ENCODE assay signal across 8 cellular contexts in genomic region chr7:16564909-16565426, GRCh38. TPM values are rescaled to one million over a fixed set of nuclear protein-coding genes. Genes with fewer than 3 reads are reported as not detected.
DNase-seq lines count a peak whose midpoint lies in the region; ATAC-seq and TF ChIP-seq lines count a peak whose summit lies in the region.

No MANE protein-coding gene starts in this region.

- peak; percentile 69 for TF ChIP-seq CTCF in epithelial cell of esophagus (IDR thresholded peaks at IDR 0.05; ENCODE audit: insufficient read depth, low read depth, low read length, missing control alignments)

- no peaks in the 10 kb centered on the region for H3K36me3 ChIP-seq in naive thymus-derived CD4-positive, alpha-beta T cell (ENCODE audit: control insufficient read depth in 2 of 3, insufficient read depth in 3 of 3, low read length in 3 of 3)

- ATAC-seq in naive thymus-derived CD4-positive, alpha-beta T cell, result peak; percentile 73
- no peak for ATAC-seq in GM21423 (IDR thresholded peaks at IDR 0.05; ENCODE audit: unreplicated experiment)

- H3K27ac Mint-ChIP-seq in activated naive CD4-positive, alpha-beta T cell treated with anti-CD3 and anti-CD28 coated beads for 36 hours, result peak overlapping the region; percentile 68
- peak overlapping the region in 3 of 9 donors; percentile 17 to 93 (median 41) for H3K27ac Mint-ChIP-seq in naive thymus-derived CD4-positive, alpha-beta T cell

- peak; percentile 33 for DNase-seq in activated naive CD4-positive, alpha-beta T cell treated with anti-CD3 and anti-CD28 coated beads for 36 hours
- no peak for DNase-seq in activated naive CD4-positive, alpha-beta T cell treated with anti-CD3 and anti-CD28 coated beads, Interleukin-2, amount 50 U/mL, for 16 hours
- DNase-seq in HCEC 1CT (peak; percentile 63), MV-4-11 (lab: John Stamatoyannopoulos, UW) (peak; percentile 11), SK-MEL-5 (ENCODE audit: low read depth, low spot score) (peak; percentile 77), epithelial cell of esophagus (ENCODE audit: low read depth) (peak; percentile 59)
- peak in 6 of 9 donors; percentile 24 to 59 (median 52) for DNase-seq in naive thymus-derived CD4-positive, alpha-beta T cell

- H3K9me3 Mint-ChIP-seq in activated naive CD4-positive, alpha-beta T cell treated with anti-CD3 and anti-CD28 coated beads for 36 hours, result no peaks in the 10 kb centered on the region
- no peaks in the 10 kb centered on the region for H3K9me3 Mint-ChIP-seq in naive thymus-derived CD4-positive, alpha-beta T cell

- H3K27ac ChIP-seq in naive thymus-derived CD4-positive, alpha-beta T cell (ENCODE audit: low read depth, low read length), result no peak overlapping the region

- H3K4me1 Mint-ChIP-seq in activated naive CD4-positive, alpha-beta T cell treated with anti-CD3 and anti-CD28 coated beads for 36 hours (ENCODE audit: low read depth), result peaks cover 18% of the 10 kb centered on the region
- peaks cover 4 to 31% (median 23%) of the 10 kb centered on the region in 7 donors for H3K4me1 Mint-ChIP-seq in naive thymus-derived CD4-positive, alpha-beta T cell

- H3K36me3 Mint-ChIP-seq in activated naive CD4-positive, alpha-beta T cell treated with anti-CD3 and anti-CD28 coated beads for 36 hours (ENCODE audit: low read depth), result no peaks in the 10 kb centered on the region
- H3K36me3 Mint-ChIP-seq in naive thymus-derived CD4-positive, alpha-beta T cell, result no peaks in the 10 kb centered on the region

- in situ Hi-C loops in SK-MEL-5 (cut with HindIII; ENCODE audit: low pct_unique_long_range_greater_than_20kb, low sequenced_read_pairs), result loop anchor here (25.0 kb wide), 1 partner anchor 128 kb away; no protein-coding TSS in a partner anchor

- H3K27me3 ChIP-seq in naive thymus-derived CD4-positive, alpha-beta T cell (ENCODE audit: control insufficient read depth in 2 of 2, insufficient read depth in 2 of 2, low read length in 2 of 2), result no peaks in the 10 kb centered on the region

- no peak overlapping the region for H3K4me3 ChIP-seq in epithelial cell of esophagus (ENCODE audit: low read length)
- no peak overlapping the region for H3K4me3 ChIP-seq in naive thymus-derived CD4-positive, alpha-beta T cell (ENCODE audit: low read length)

- H3K27me3 Mint-ChIP-seq in activated naive CD4-positive, alpha-beta T cell treated with anti-CD3 and anti-CD28 coated beads for 36 hours (ENCODE audit: low read depth), result no peaks in the 10 kb centered on the region
- H3K27me3 Mint-ChIP-seq in naive thymus-derived CD4-positive, alpha-beta T cell, result peaks cover 0 to 7% (median 4%) of the 10 kb centered on the region in 5 donors

- H3K9me3 ChIP-seq in naive thymus-derived CD4-positive, alpha-beta T cell (ENCODE audit: control insufficient read depth in 2 of 3, low read length in 3 of 3), result no peaks in the 10 kb centered on the region

- no peak overlapping the region for H3K4me3 Mint-ChIP-seq in activated naive CD4-positive, alpha-beta T cell treated with anti-CD3 and anti-CD28 coated beads for 36 hours
- H3K4me3 Mint-ChIP-seq in naive thymus-derived CD4-positive, alpha-beta T cell, result peak overlapping the region in 8 of 10 donors; percentile 8 to 95 (median 48)

- H3K4me1 ChIP-seq in naive thymus-derived CD4-positive, alpha-beta T cell (ENCODE audit: control insufficient read depth in 2 of 2, insufficient read depth in 2 of 2, low read length in 2 of 2), result peaks cover 0 to 5% of the 10 kb centered on the region in 2 donors

- intact Hi-C loops in activated naive CD4-positive, alpha-beta T cell treated with anti-CD3 and anti-CD28 coated beads for 36 hours (cut with micrococcal nuclease), result loop anchor here (1.0 to 10.0 kb wide), 5 partner anchors 133 to 1260 kb away; no protein-coding TSS in a partner anchor
- intact Hi-C loops in naive thymus-derived CD4-positive, alpha-beta T cell (cut with micrococcal nuclease), result loop anchor here (1.0 kb wide), 2 partner anchors 133 to 487 kb away; no protein-coding TSS in a partner anchor

- CTCF ChIA-PET in activated naive CD4-positive, alpha-beta T cell treated with anti-CD3 and anti-CD28 coated beads for 36 hours (lab: Charles Lee), result interaction anchor here (0.6 to 4.2 kb wide), 32 partner anchors 11 to 619 kb away, joined by 3 to 87 read pairs (median 4); partner anchors contain the start of gene CRPPA
- CTCF ChIA-PET in naive thymus-derived CD4-positive, alpha-beta T cell (lab: Charles Lee), result interaction anchor here (0.6 to 2.3 kb wide), 18 partner anchors 11 to 884 kb away, joined by 3 to 28 read pairs (median 3); partner anchors contain the start of gene CRPPA

- POLR2A ChIA-PET in naive thymus-derived CD4-positive, alpha-beta T cell (lab: Charles Lee), result no interaction called here

RNA-seq across cellular contexts. Expression of gene LRRC72, which starts 38.3 kb away (rescaled TPM):
- not detected for total RNA-seq in activated naive CD4-positive, alpha-beta T cell treated with anti-CD3 and anti-CD28 coated beads for 36 hours
- not detected in 2 replicates for total RNA-seq in SK-MEL-5 (2014; rRNA removed; shearing (Covaris generic))
- polyA plus RNA-seq in SK-MEL-5 (2015; cell fraction: cytosol; rRNA removed), result not detected in 2 replicates
- polyA plus RNA-seq in SK-MEL-5 (2015; cell fraction: nucleus; rRNA removed), result not detected in 2 replicates
- not detected for total RNA-seq in naive thymus-derived CD4-positive, alpha-beta T cell
- polyA plus RNA-seq in naive thymus-derived CD4-positive, alpha-beta T cell, result not detected
